Comparison of ENCODE assay signal across 14 cellular contexts in genomic region chr12:44829045-44829444, GRCh38. TPM values are rescaled to one million over a fixed set of nuclear protein-coding genes. Genes with fewer than 3 reads are reported as not detected.
"Had no signal": no experiment of that assay in that cellular context is flagged by ENCODE, and none has a peak within 500 bp of the region (broad histone marks: within the 10 kb centered on the region; RNA-seq: fewer than 3 reads in every experiment).

No MANE protein-coding gene starts in this region.

- H3K4me1 Mint-ChIP-seq: nephron progenitor cell had no signal

- H3K9me3 Mint-ChIP-seq: nephron progenitor cell, type B pancreatic cell, WTC11 had no signal

- H3K27me3 ChIP-seq: gastroesophageal sphincter had no signal

- H3K36me3 Mint-ChIP-seq: type B pancreatic cell, WTC11 had no signal

- H3K27ac ChIP-seq: gastroesophageal sphincter, heart right ventricle had no signal

- DNase-seq: activated CD4-positive, alpha-beta T cell treated with anti-CD3 and anti-CD28 coated beads, Interleukin-2, amount 10 ng/mL, durations not matched to agents 7 days and 5 days; dermis blood vessel endothelial cell; erythroblast; heart right ventricle; nephron progenitor cell; occipital lobe; stimulated activated CD4-positive, alpha-beta T cell treated with anti-CD3 and anti-CD28 coated beads, Interleukin-15, amount 100 ng/mL, for 24 hours; stimulated activated CD4-positive, alpha-beta T cell treated with anti-CD3 and anti-CD28 coated beads, Interleukin-4, amount 100 ng/mL, for 24 hours; stimulated activated naive CD4-positive, alpha-beta T cell treated with Interleukin-2 at 50 U/mL for 16 hours had no signal

- H3K27me3 Mint-ChIP-seq: activated CD4-positive, alpha-beta T cell treated with anti-CD3 and anti-CD28 coated beads, Interleukin-2, amount 10 ng/mL, durations not matched to agents 7 days and 5 days; type B pancreatic cell had no signal

- H3K9me3 ChIP-seq: gastroesophageal sphincter, heart right ventricle had no signal

- H3K4me3 ChIP-seq: gastroesophageal sphincter, heart right ventricle had no signal

- H3K4me3 Mint-ChIP-seq: nephron progenitor cell, type B pancreatic cell, WTC11 had no signal

- H3K27ac Mint-ChIP-seq: nephron progenitor cell, type B pancreatic cell, WTC11 had no signal

- ATAC-seq: gastroesophageal sphincter, heart right ventricle, WTC11 had no signal

- H3K36me3 ChIP-seq: gastroesophageal sphincter, heart right ventricle had no signal

- H3K4me1 ChIP-seq: gastroesophageal sphincter, heart right ventricle had no signal

RNA-seq across cellular contexts. Expression of gene NELL2, which starts 47.1 kb away (rescaled TPM):
- total RNA-seq: bronchial epithelial cell, chondrocyte had no signal
